ENCODE assay signal across 30 cellular contexts in genomic region chr16:1914759-1915387, GRCh38. TPM values are rescaled to one million over a fixed set of nuclear protein-coding genes. Genes with fewer than 3 reads are reported as not detected.
"Had no signal": no experiment of that assay in that cellular context is flagged by ENCODE, and none has a peak within 500 bp of the region (broad histone marks: within the 10 kb centered on the region; RNA-seq: fewer than 3 reads in every experiment).

No MANE protein-coding gene starts in this region.

- H3K4me2 ChIP-seq: SK-N-SH had no signal

- H3K9me3 ChIP-seq: breast epithelium, SJCRH30, SK-N-SH had no signal

- H3K4me3 ChIP-seq: breast epithelium, SJCRH30 had no signal

- H3K36me3 ChIP-seq: breast epithelium, SJCRH30 had no signal

- FAIRE-seq: RCC 7860 had no signal

- H3K9me2 ChIP-seq: SK-N-SH had no signal

- H3K4me1 ChIP-seq: breast epithelium, SJCRH30 had no signal

- ATAC-seq: PC-3 had no signal

- H3K27ac ChIP-seq: breast epithelium, SJCRH30, VCaP had no signal

- H3K9ac ChIP-seq: SK-N-SH had no signal

- DNase-seq: activated CD4-positive, alpha-beta memory T cell treated with anti-CD3 and anti-CD28 coated beads, Interleukin-2, amount 10 ng/mL, durations not matched to agents 7 days and 5 days; activated CD4-positive, alpha-beta T cell treated with anti-CD3 and anti-CD28 coated beads, Interleukin-2, amount 50 U/mL, for 1 hour; activated CD4-positive, CD25-positive, alpha-beta regulatory T cell; activated gamma-delta T cell treated with Interleukin-2 at 50 U/mL for 16 hours; activated naive CD4-positive, alpha-beta T cell treated with anti-CD3 and anti-CD28 coated beads, Interleukin-2, amount 10 ng/mL, durations not matched to agents 7 days and 5 days; activated naive CD8-positive, alpha-beta T cell treated with anti-CD3 and anti-CD28 coated beads for 36 hours; activated T-cell treated with anti-CD3 and anti-CD28 coated beads for 4 hours; activated T-cell treated with anti-CD3 and anti-CD28 coated beads, Interleukin-2, amount 50 U/mL, for 48 hours; caudate nucleus; KG1; NCI-H1092 treated with DMSO at 0.1 percent for 48 hours; NCI-H1436; NCI-H1694 treated with DMSO at 0.1 percent for 48 hours; NCI-H2029 treated with DMSO at 0.1 percent for 48 hours; NCI-H446; NCI-H524; PC-3; SJCRH30; SK-N-SH; T-helper 1 cell had no signal

RNA-seq across cellular contexts. Expression of gene HS3ST6, which starts 3.3 kb away (rescaled TPM):
- total RNA-seq: activated CD4-positive, alpha-beta memory T cell treated with anti-CD3 and anti-CD28 coated beads, Interleukin-2, amount 10 ng/mL, durations not matched to agents 7 days and 5 days; activated CD8-positive, alpha-beta memory T cell treated with anti-CD3 and anti-CD28 coated beads for 36 hours; activated naive CD8-positive, alpha-beta T cell treated with anti-CD3 and anti-CD28 coated beads for 36 hours; activated T-helper 2 cell treated with anti-CD3 and anti-CD28 coated beads, Interferon-gamma antibody, Interleukin-2, Interleukin-4, amounts not matched to agents 10 μg/mL and 5 μg/mL and 100 μg/mL, durations not matched to agents 14 hours and 24 hours and 36 hours; aorta; breast epithelium; cerebellum; LHCN-M2; M059J; PC-3; SJCRH30; T-helper 2 cell treated with Interferon-gamma antibody and Interleukin-4, amounts not matched to agents 100 ng/mL and 5 ng/mL, for 36 hours had no signal

RNA-seq across cellular contexts. Expression of gene RPL3L, which starts 39.6 kb away (rescaled TPM):
- total RNA-seq: activated CD4-positive, alpha-beta memory T cell treated with anti-CD3 and anti-CD28 coated beads, Interleukin-2, amount 10 ng/mL, durations not matched to agents 7 days and 5 days; activated naive CD8-positive, alpha-beta T cell treated with anti-CD3 and anti-CD28 coated beads for 36 hours; aorta; breast epithelium; LHCN-M2; M059J; T-helper 2 cell treated with Interferon-gamma antibody and Interleukin-4, amounts not matched to agents 100 ng/mL and 5 ng/mL, for 36 hours had no signal
- polyA plus RNA-seq: aorta, SK-N-SH had no signal

RNA-seq across cellular contexts. Expression of gene MEIOB, which starts 42.9 kb away (rescaled TPM):
- total RNA-seq: activated CD8-positive, alpha-beta memory T cell treated with anti-CD3 and anti-CD28 coated beads for 36 hours; activated T-helper 2 cell treated with anti-CD3 and anti-CD28 coated beads, Interferon-gamma antibody, Interleukin-2, Interleukin-4, amounts not matched to agents 10 μg/mL and 5 μg/mL and 100 μg/mL, durations not matched to agents 14 hours and 24 hours and 36 hours; aorta; breast epithelium; LHCN-M2; PC-3; SJCRH30; T-helper 2 cell treated with Interferon-gamma antibody and Interleukin-4, amounts not matched to agents 100 ng/mL and 5 ng/mL, for 36 hours had no signal
- polyA plus RNA-seq: aorta, SK-N-SH had no signal
